8 cellular contexts compared by ENCODE assay signal in genomic region chr1:161165742-161166668, GRCh38. TPM values are rescaled to one million over a fixed set of nuclear protein-coding genes. Genes with fewer than 3 reads are reported as not detected.
DNase-seq lines count a peak whose midpoint lies in the region; ATAC-seq, FAIRE-seq and TF ChIP-seq lines count a peak whose summit lies in the region.

TSS of gene PPOX (plus strand) at chr1:161166426. CDS start at chr1:161166848, 422 bp downstream.

- peak; percentile 94 for ATAC-seq in CD4-positive, CD25-positive, alpha-beta regulatory T cell (ENCODE audit: low read depth in 2 of 2)
- peak; percentile 91 for ATAC-seq in GM19395 (IDR thresholded peaks at IDR 0.05; ENCODE audit: unreplicated experiment)
- peak; percentile 91 for ATAC-seq in HG03565 (IDR thresholded peaks at IDR 0.05; ENCODE audit: unreplicated experiment)
- ATAC-seq in HepG2, result peak; percentile 96

- intact Hi-C loops in HepG2 (cut with micrococcal nuclease; ENCODE audit: unreplicated experiment), result no loop called here

- H3K36me3 ChIP-seq in CD4-positive, CD25-positive, alpha-beta regulatory T cell (ENCODE audit: control insufficient read depth, insufficient read depth, low read length), result peaks cover 27% of the 10 kb centered on the region
- H3K36me3 ChIP-seq in HepG2 (replicated peaks in 1 of 2; ENCODE audit: control insufficient read depth in 1 of 2, insufficient read depth in 2 of 2, low read length in 2 of 2), result peaks cover 16 to 38% of the 10 kb centered on the region in 2 experiments

- H2AFZ ChIP-seq in HepG2 (ENCODE audit: low read length), result peak within 1 kb of the TSS; percentile 35

- DNase-seq in CD4-positive, CD25-positive, alpha-beta regulatory T cell, result peak; percentile 92 to 99 (median 95)
- DNase-seq in NCI-H748 treated with DMSO at 0.1 percent for 48 hours (lab: John Stamatoyannopoulos, UW) (peak; percentile 95), dermis blood vessel endothelial cell (peak; percentile 99), HepG2 (ENCODE audit: low spot score) (peak; percentile 97)
- peak; percentile 67 to 92 for DNase-seq in activated CD4-positive, alpha-beta T cell treated with anti-CD3 and anti-CD28 coated beads, Interleukin-2, amount 50 U/mL, for 24 hours (ENCODE audit: low read depth in 1 of 2, low spot score in 1 of 2)
- peak; percentile 86 for DNase-seq in stimulated activated CD4-positive, alpha-beta T cell treated with anti-CD3 and anti-CD28 coated beads, Interleukin-4, amount 100 ng/mL, for 1 hour

- peak within 1 kb of the TSS; percentile 93 for H3K27ac ChIP-seq in CD4-positive, CD25-positive, alpha-beta regulatory T cell (ENCODE audit: insufficient read depth, low read length, poor library complexity, severe bottlenecking)
- peak within 1 kb of the TSS; percentile 62 for H3K27ac ChIP-seq in HepG2 (ENCODE audit: extremely low read length, insufficient read depth, low read length)

- TF ChIP-seq CTCF in HepG2 (CRISPR knock-in tag; IDR thresholded peaks at IDR 0.05), result peak; percentile 61

- H3K79me2 ChIP-seq in HepG2 (ENCODE audit: insufficient read depth, low read length), result peaks cover 2% of the 10 kb centered on the region

- peaks cover 40% of the 10 kb centered on the region for H3K36me3 Mint-ChIP-seq in CD4-positive, CD25-positive, alpha-beta regulatory T cell

- peak; percentile 69 to 79 for TF ChIP-seq POLR2A in HepG2 (IDR thresholded peaks at IDR 0.05; ENCODE audit: insufficient read depth in 1 of 2, low read depth in 2 of 2, low read length in 2 of 2)

- H3K4me1 ChIP-seq in CD4-positive, CD25-positive, alpha-beta regulatory T cell (ENCODE audit: control insufficient read depth, insufficient read depth, low read length, poor library complexity, severe bottlenecking), result peaks cover 37% of the 10 kb centered on the region
- H3K4me1 ChIP-seq in HepG2 (ENCODE audit: insufficient read depth, low read length), result peaks cover 25% of the 10 kb centered on the region

- in situ Hi-C loops in HepG2 (cut with HindIII; ENCODE audit: extremely low pct_ligation_motif_present, low pct_unique_long_range_greater_than_20kb), result no loop called here

- peak within 1 kb of the TSS; percentile 99 for H3K27ac Mint-ChIP-seq in CD4-positive, CD25-positive, alpha-beta regulatory T cell

- no peaks in the 10 kb centered on the region for H4K20me1 ChIP-seq in HepG2 (ENCODE audit: insufficient read depth, low read length)

- FAIRE-seq in HepG2 (lab: Jason Lieb, UNC), result peak; percentile 95

- CTCF ChIA-PET in HepG2 (lab: Yijun Ruan, JAX; ENCODE audit: low intra/inter-chr PET ratio, low total read pairs), result interaction anchor here (1.7 kb wide), 1 partner anchor 12 kb away, joined by 4 read pairs; the partner anchor contains the start of gene B4GALT3

- peak within 1 kb of the TSS; percentile 84 for H3K4me2 ChIP-seq in HepG2 (ENCODE audit: low read depth, low read length)

- TF ChIP-seq EP300 in HepG2 (IDR thresholded peaks at IDR 0.05; ENCODE audit: low read depth in 2 of 2, low read length in 2 of 2), result 0 out of 4 replicates have a peak, but pooled peaks of 1 of the 2 experiments have one; percentile 10
- no peak; the same call in 1 of the 2 replicates for TF ChIP-seq EP300 in HepG2 (CRISPR knock-in tag; IDR thresholded peaks at IDR 0.05; ENCODE audit: borderline replicate concordance)

- H3K9me3 ChIP-seq in CD4-positive, CD25-positive, alpha-beta regulatory T cell (ENCODE audit: control insufficient read depth in 2 of 2, low read length in 2 of 2), result no peaks in the 10 kb centered on the region
- no peaks in the 10 kb centered on the region for H3K9me3 ChIP-seq in HepG2 (ENCODE audit: low read length)

- no peak for TF ChIP-seq RAD21 in HepG2 (CRISPR knock-in tag; IDR thresholded peaks at IDR 0.05)

- peak within 1 kb of the TSS; percentile 84 for H3K4me3 ChIP-seq in CD4-positive, CD25-positive, alpha-beta regulatory T cell (ENCODE audit: low read depth, low read length)
- H3K4me3 ChIP-seq in HepG2 (replicated peaks in 1 of 3; ENCODE audit: insufficient read depth in 1 of 3, low read depth in 2 of 3, low read length in 3 of 3), result peak within 1 kb of the TSS; percentile 71 to 88 (median 74)

- no peaks in the 10 kb centered on the region for H3K27me3 ChIP-seq in CD4-positive, CD25-positive, alpha-beta regulatory T cell (ENCODE audit: control insufficient read depth, insufficient read depth, low read length)
- H3K27me3 ChIP-seq in HepG2 (ENCODE audit: control insufficient read depth in 1 of 2, insufficient read depth in 2 of 2, low read length in 2 of 2), result no peaks in the 10 kb centered on the region

- peak within 1 kb of the TSS; percentile 91 to 97 (median 94) for H3K4me3 Mint-ChIP-seq in CD4-positive, CD25-positive, alpha-beta regulatory T cell

- no peaks in the 10 kb centered on the region for H3K27me3 Mint-ChIP-seq in CD4-positive, CD25-positive, alpha-beta regulatory T cell

- under 1% methylated on average over 30 of the region's 54 CpGs for WGBS in HepG2 (ENCODE audit: low lambda C conversion rate)

- no peaks in the 10 kb centered on the region for H3K9me3 Mint-ChIP-seq in CD4-positive, CD25-positive, alpha-beta regulatory T cell

- H3K9ac ChIP-seq in HepG2 (ENCODE audit: insufficient read depth, low read depth, low read length), result peak within 1 kb of the TSS; percentile 80

- POLR2A ChIA-PET in HepG2 (lab: Yijun Ruan, JAX), result interaction anchor here (0.8 to 2.9 kb wide), 20 partner anchors 9 to 221 kb away, joined by 3 to 30 read pairs (median 5); partner anchors contain the start of genes ADAMTS4, APOA2, B4GALT3 and DEDD

- no TSS peak for BruUV-seq in HepG2 (replicated peaks; lab: Mats Ljungman, UMichigan)

- peaks cover 5 to 71% (median 34%) of the 10 kb centered on the region in 4 donors for H3K4me1 Mint-ChIP-seq in CD4-positive, CD25-positive, alpha-beta regulatory T cell

TF ChIP-seq in HepG2, 621 proteins besides CTCF, POLR2A, EP300 and RAD21 (continues in another document):
- TF ChIP-seq MLXIP (CRISPR knock-in tag; IDR thresholded peaks at IDR 0.05; ENCODE audit: borderline replicate concordance) (no peak), ZSCAN22 (CRISPR knock-in tag; IDR thresholded peaks at IDR 0.05) (no peak)

RNA-seq across cellular contexts. Expression of gene PPOX, which starts in this region (rescaled TPM):
- 45.3 TPM for total RNA-seq in CD4-positive, CD25-positive, alpha-beta regulatory T cell
- polyA plus RNA-seq in CD4-positive, CD25-positive, alpha-beta regulatory T cell, result 10 to 100 TPM; 18.0 to 32.9 (median 22.3) TPM
- total RNA-seq in dermis blood vessel endothelial cell (14.9 and 18.0 TPM in 2 replicates), HepG2 (2016; rRNA removed; fragmentation: Illumina TruSeq; extraction: Trizol) (13.0 and 15.5 TPM in 2 replicates)
- total RNA-seq in HepG2 (2016; cell fraction: cytosol; rRNA removed; fragmentation: Illumina TruSeq; extraction: Trizol; ENCODE audit: low read depth), result 3.1 and 3.7 TPM in 2 replicates
- total RNA-seq in HepG2 (2016; cell fraction: insoluble cytoplasmic fraction; rRNA removed; fragmentation: Illumina TruSeq; extraction: Trizol), result 12.8 and 14.3 TPM in 2 replicates
- 3.1 and 5.2 TPM in 2 replicates for total RNA-seq in HepG2 (2016; cell fraction: membrane; rRNA removed; fragmentation: Illumina TruSeq; extraction: Trizol)
- 13.9 and 14.4 TPM in 2 replicates for total RNA-seq in HepG2 (2016; cell fraction: nucleus; rRNA removed; fragmentation: Illumina TruSeq; extraction: Trizol)
- 25.2 and 27.7 TPM in 2 replicates for polyA plus RNA-seq in HepG2 (2011; rRNA removed)
- polyA plus RNA-seq in HepG2 (2011; cell fraction: cytosol; rRNA removed), result 10.4 and 16.6 TPM in 2 replicates
- polyA plus RNA-seq in HepG2 (2011; cell fraction: nucleus; rRNA removed), result 73.0 and 77.7 TPM in 2 replicates
- polyA plus RNA-seq in HepG2 (2012), result 11.1 and 11.9 TPM in 2 replicates
- polyA plus RNA-seq in HepG2 (2016; cell fraction: cytosol; fragmentation: Illumina TruSeq; extraction: Trizol; ENCODE audit: low read depth), result 1.2 and 1.9 TPM in 2 replicates
- 7.2 and 7.7 TPM in 2 replicates for polyA plus RNA-seq in HepG2 (2016; cell fraction: insoluble cytoplasmic fraction; fragmentation: Illumina TruSeq; extraction: Trizol; ENCODE audit: low read depth)
- polyA plus RNA-seq in HepG2 (2016; cell fraction: membrane; fragmentation: Illumina TruSeq; extraction: Trizol; ENCODE audit: low read depth), result 1.7 and 4.1 TPM in 2 replicates
- polyA plus RNA-seq in HepG2 (2016; cell fraction: nucleus; fragmentation: Illumina TruSeq; extraction: Trizol; ENCODE audit: insufficient read depth, low read depth), result 32.1 and 34.2 TPM in 2 replicates
- 26.5 and 36.9 TPM in 2 replicates for polyA minus RNA-seq in HepG2 (2011; rRNA and poly(A)+ RNA removed; ENCODE audit: low replicate concordance)
- 4.8 and 8.6 TPM in 2 replicates for polyA minus RNA-seq in HepG2 (2011; cell fraction: cytosol; rRNA and poly(A)+ RNA removed)
- 17.8 and 19.4 TPM in 2 replicates for polyA minus RNA-seq in HepG2 (2011; cell fraction: nucleus; rRNA and poly(A)+ RNA removed)

Comparison
In these comparisons a context has a peak if more than half of its experiments do, and no peak if none do; other contexts are left out.
1. Peak in every context shown above with its lines: DNase-seq, ATAC-seq, H3K4me3 ChIP-seq and H3K27ac ChIP-seq.